ENCODE assay signal across 9 cellular contexts in genomic region chr17:57940217-57940616, GRCh38. TPM values are rescaled to one million over a fixed set of nuclear protein-coding genes. Genes with fewer than 3 reads are reported as not detected.
DNase-seq lines count a peak whose midpoint lies in the region; ATAC-seq, FAIRE-seq and TF ChIP-seq lines count a peak whose summit lies in the region.
"Had no signal": no experiment of that assay in that cellular context is flagged by ENCODE, and none has a peak within 500 bp of the region (broad histone marks: within the 10 kb centered on the region; RNA-seq: fewer than 3 reads in every experiment).

No MANE protein-coding gene starts in this region.

- H3K79me2 ChIP-seq in neural progenitor cell (ENCODE audit: low read depth), result peaks cover 3% of the 10 kb centered on the region

- H3K9ac ChIP-seq in neural progenitor cell, result no peak overlapping the region

- H3K27ac ChIP-seq in body of pancreas, result peak overlapping the region; percentile 46 to 69 (median 62)
- no peak overlapping the region for H3K27ac ChIP-seq in neural progenitor cell

- peaks cover 53% of the 10 kb centered on the region for H3K4me1 ChIP-seq in body of pancreas
- peaks cover 40% of the 10 kb centered on the region for H3K4me1 ChIP-seq in neural progenitor cell

- no peak overlapping the region for H3K4me2 ChIP-seq in neural progenitor cell

- H3K4me3 ChIP-seq in body of pancreas, result no peak overlapping the region
- no peak overlapping the region for H3K4me3 ChIP-seq in neural progenitor cell

- peaks cover 24% of the 10 kb centered on the region for H4K20me1 ChIP-seq in neural progenitor cell (ENCODE audit: low read depth)

- TF ChIP-seq POLR2A in GM12891 (IDR thresholded peaks at IDR 0.05; ENCODE audit: low read depth, low read length) (no peak), body of pancreas (IDR thresholded peaks at IDR 0.05) (no peak)

- H3K36me3 ChIP-seq in body of pancreas (replicated peaks in 1 of 2; ENCODE audit: insufficient read depth in 1 of 2, low read depth in 2 of 2) (no peaks in the 10 kb centered on the region), neural progenitor cell (no peaks in the 10 kb centered on the region)

- no peak for TF ChIP-seq CTCF in body of pancreas (IDR thresholded peaks at IDR 0.05)
- no peak for TF ChIP-seq CTCF in neural progenitor cell (IDR thresholded peaks at IDR 0.05)

- H2AFZ ChIP-seq in neural progenitor cell (replicated peaks), result no peak overlapping the region

- peaks cover 6% of the 10 kb centered on the region for H3K36me3 Mint-ChIP-seq in neural progenitor cell

- intact Hi-C loops in body of pancreas (cut with DNase I), result no loop called here

- H3K27me3 ChIP-seq in body of pancreas, result no peaks in the 10 kb centered on the region
- no peaks in the 10 kb centered on the region for H3K27me3 ChIP-seq in neural progenitor cell

- ATAC-seq in body of pancreas (peak; percentile 31), HG02759 (IDR thresholded peaks at IDR 0.05; ENCODE audit: unreplicated experiment) (no peak), HG03460 (IDR thresholded peaks at IDR 0.05; ENCODE audit: unreplicated experiment) (no peak)

- peaks cover 32% of the 10 kb centered on the region for H3F3A ChIP-seq in neural progenitor cell (ENCODE audit: low read depth)

- peaks cover 3% of the 10 kb centered on the region for H3K27me3 Mint-ChIP-seq in neural progenitor cell (ENCODE audit: insufficient read depth, low read depth)

- H3K9me3 ChIP-seq in body of pancreas (no peaks in the 10 kb centered on the region), neural progenitor cell (ENCODE audit: low read depth) (no peaks in the 10 kb centered on the region)

- DNase-seq in GM12891 (ENCODE audit: insufficient read length, low spot score), result no peak
- peak; percentile 76 for DNase-seq in NCI-H146 (lab: John Stamatoyannopoulos, UW)
- DNase-seq in body of pancreas, result peak in 2 of 4 donors; percentile 48
- DNase-seq in neural progenitor cell (ENCODE audit: low spot score), result no peak
- DNase-seq in HCEC 1CT, result no peak
- DNase-seq in activated CD4-positive, alpha-beta T cell treated with anti-CD3 and anti-CD28 coated beads, Interleukin-2, amount 50 U/mL, for 1 hour, result no peak

- peak overlapping the region; percentile 29 for H3K4me3 Mint-ChIP-seq in neural progenitor cell

- WGBS in body of pancreas, 2 donors, result 49 to 51% methylated on average over 5 of the region's 5 CpGs

- H3K27ac Mint-ChIP-seq in neural progenitor cell, result peak overlapping the region; percentile 90
- H3K27ac Mint-ChIP-seq: activated T-helper 2 cell treated with anti-CD3 and anti-CD28 coated beads, Interferon-gamma antibody, Interleukin-2, Interleukin-4, amounts not matched to agents 10 μg/mL and 5 μg/mL and 100 μg/mL, durations not matched to agents 14 hours and 24 hours and 36 hours had no signal

- H3K4me1 Mint-ChIP-seq in neural progenitor cell, result peaks cover 82% of the 10 kb centered on the region

- peak; percentile 75 for FAIRE-seq in GM12891 (lab: Jason Lieb, UNC)

- no peaks in the 10 kb centered on the region for H3K9me3 Mint-ChIP-seq in neural progenitor cell
- H3K9me3 Mint-ChIP-seq: activated T-helper 2 cell treated with anti-CD3 and anti-CD28 coated beads, Interferon-gamma antibody, Interleukin-2, Interleukin-4, amounts not matched to agents 10 μg/mL and 5 μg/mL and 100 μg/mL, durations not matched to agents 14 hours and 24 hours and 36 hours had no signal

TF ChIP-seq in GM12891, 5 proteins besides CTCF, POLR2A, EP300 and RAD21:
- no peak for TF ChIP-seq PAX5 (IDR thresholded peaks at IDR 0.05; ENCODE audit: insufficient read depth, low read length, severe bottlenecking)
- TF ChIP-seq POU2F2 (IDR thresholded peaks at IDR 0.05; ENCODE audit: low read depth, low read length), result no peak
- TF ChIP-seq POLR2AphosphoS5 (IDR thresholded peaks at IDR 0.05; ENCODE audit: low read depth, low read length), result no peak
TF ChIP-seq in GM12891: peak in this region for 0.

RNA-seq across cellular contexts. Expression of gene CUEDC1, which starts 15.0 kb away (rescaled TPM):
- polyA plus RNA-seq in GM12891 (2012; ENCODE audit: low read depth, missing spikeins), result 0.78 TPM
- 10 to 100 TPM; 35.8 to 48.1 TPM for total RNA-seq in body of pancreas
- 8.8 and 14.7 TPM in 2 replicates for total RNA-seq in neural progenitor cell (ENCODE audit: low replicate concordance)

RNA-seq across cellular contexts. Expression of gene VEZF1, which starts 47.8 kb away (rescaled TPM):
- 9.9 TPM for polyA plus RNA-seq in GM12891 (2012; ENCODE audit: low read depth, missing spikeins)
- total RNA-seq in body of pancreas, result 10 to 100 TPM; 14.5 to 39.4 TPM
- total RNA-seq in neural progenitor cell (ENCODE audit: low replicate concordance), result 90.4 and 103 TPM in 2 replicates
